In genomic region chr1:187413770-187414169, GRCh38 we compare ENCODE assay signal across 2 cellular contexts.
TF ChIP-seq lines count a peak whose summit lies in the region.

No MANE protein-coding gene starts in this region.

TF ChIP-seq in GM23338, 12 proteins besides CTCF, POLR2A, EP300 and RAD21 (continued from another document):
- TF ChIP-seq REST (IDR thresholded peaks at IDR 0.05; ENCODE audit: unreplicated experiment), result no peak
- no peak for TF ChIP-seq JUNB (IDR thresholded peaks at IDR 0.05; ENCODE audit: unreplicated experiment)
- TF ChIP-seq ZNF114 (CRISPR knock-in tag; IDR thresholded peaks at IDR 0.05), result no peak
- TF ChIP-seq EZH2 (IDR thresholded peaks at IDR 0.05; ENCODE audit: low read depth, unreplicated experiment), result no peak

TF ChIP-seq in WTC11, 78 proteins besides CTCF, POLR2A, EP300 and RAD21 (continued from another document):
- TF ChIP-seq PRDM15 (CRISPR knock-in tag; IDR thresholded peaks at IDR 0.05) (no peak), ZBTB43 (CRISPR knock-in tag; IDR thresholded peaks at IDR 0.05) (no peak), ATF1 (CRISPR knock-in tag; IDR thresholded peaks at IDR 0.05) (no peak), ARID4B (CRISPR knock-in tag; IDR thresholded peaks at IDR 0.05; ENCODE audit: borderline replicate concordance) (no peak), ZNF512 (CRISPR knock-in tag; IDR thresholded peaks at IDR 0.05; ENCODE audit: borderline replicate concordance) (no peak), NR2C2 (CRISPR knock-in tag; IDR thresholded peaks at IDR 0.05) (no peak)
